In genomic region chr7:95433952-95434351, GRCh38 we compare ENCODE assay signal across 8 cellular contexts. TPM values are rescaled to one million over a fixed set of nuclear protein-coding genes. Genes with fewer than 3 reads are reported as not detected.
DNase-seq lines count a peak whose midpoint lies in the region; ATAC-seq, FAIRE-seq and TF ChIP-seq lines count a peak whose summit lies in the region.

No MANE protein-coding gene starts in this region.

- H3K9me3 ChIP-seq in iPS-18c (ENCODE audit: control insufficient read depth, insufficient read depth, low read length) (no peaks in the 10 kb centered on the region), spleen (peaks cover 0 to 3% (median 0%) of the 10 kb centered on the region in 8 donors)

- TF ChIP-seq POLR2A in spleen (IDR thresholded peaks at IDR 0.05), result no peak

- H3K4me3 Mint-ChIP-seq in activated naive CD8-positive, alpha-beta T cell treated with anti-CD3 and anti-CD28 coated beads, Interleukin-2, amount 10 ng/mL, durations not matched to agents 7 days and 5 days, result peak overlapping the region; percentile 68

- H3K4me1 Mint-ChIP-seq in activated naive CD8-positive, alpha-beta T cell treated with anti-CD3 and anti-CD28 coated beads, Interleukin-2, amount 10 ng/mL, durations not matched to agents 7 days and 5 days, result peaks cover 5% of the 10 kb centered on the region

- H3K9me3 Mint-ChIP-seq in activated naive CD8-positive, alpha-beta T cell treated with anti-CD3 and anti-CD28 coated beads, Interleukin-2, amount 10 ng/mL, durations not matched to agents 7 days and 5 days, result no peaks in the 10 kb centered on the region

- no peak for FAIRE-seq in RCC 7860 (lab: Jason Lieb, UNC)

- intact Hi-C loops in spleen (cut with DNase I; ENCODE audit: low total_unique reads), result no loop called here

- H3K27ac Mint-ChIP-seq in activated naive CD8-positive, alpha-beta T cell treated with anti-CD3 and anti-CD28 coated beads, Interleukin-2, amount 10 ng/mL, durations not matched to agents 7 days and 5 days, result peak overlapping the region; percentile 1

- WGBS in spleen, 5 donors, result 67 to 79% (median 75%) methylated on average over 5 of the region's 5 CpGs

- no peaks in the 10 kb centered on the region for H3K27me3 ChIP-seq in spleen (replicated peaks in 1 of 7)

- H3K27ac ChIP-seq in spleen, result peak overlapping the region in 6 of 8 donors; percentile 85 to 92 (median 88)

- peak overlapping the region; percentile 57 for H3K4me3 ChIP-seq in HFF-Myc (replicated peaks; ENCODE audit: low read depth, low read length)
- peak overlapping the region; percentile 64; the same call in 1 of the 2 replicates for H3K4me3 ChIP-seq in iPS-18c (ENCODE audit: insufficient read depth, low read depth, low read length)
- peak overlapping the region; percentile 50 to 81 (median 64) for H3K4me3 ChIP-seq in spleen

- H3K36me3 ChIP-seq in spleen, result no peaks in the 10 kb centered on the region

- H3K27me3 Mint-ChIP-seq in activated naive CD8-positive, alpha-beta T cell treated with anti-CD3 and anti-CD28 coated beads, Interleukin-2, amount 10 ng/mL, durations not matched to agents 7 days and 5 days, result peaks cover 4% of the 10 kb centered on the region

- no peak for ATAC-seq in activated naive CD8-positive, alpha-beta T cell treated with anti-CD3 and anti-CD28 coated beads, Interleukin-2, amount 10 ng/mL, durations not matched to agents 7 days and 5 days (ENCODE audit: low read depth)
- ATAC-seq in HG03565 (IDR thresholded peaks at IDR 0.05; ENCODE audit: unreplicated experiment) (no peak), HG03378 (IDR thresholded peaks at IDR 0.05; ENCODE audit: unreplicated experiment) (no peak)

- no peak for DNase-seq in HFF-Myc (ENCODE audit: extremely low read depth, low read depth)
- no peak for DNase-seq in activated naive CD8-positive, alpha-beta T cell treated with anti-CD3 and anti-CD28 coated beads, Interleukin-2, amount 10 ng/mL, durations not matched to agents 7 days and 5 days
- no peak for DNase-seq in spleen
- DNase-seq in MV-4-11 (lab: John Stamatoyannopoulos, UW), result no peak
- DNase-seq in RCC 7860 (ENCODE audit: low spot score), result no peak

- H3K36me3 Mint-ChIP-seq in activated naive CD8-positive, alpha-beta T cell treated with anti-CD3 and anti-CD28 coated beads, Interleukin-2, amount 10 ng/mL, durations not matched to agents 7 days and 5 days, result no peaks in the 10 kb centered on the region

- no peak for TF ChIP-seq CTCF in HFF-Myc (IDR thresholded peaks at IDR 0.05; ENCODE audit: low read depth, low read length, missing control alignments)
- TF ChIP-seq CTCF in spleen (IDR thresholded peaks at IDR 0.05 in 8 of 11, conservative IDR thresholded peaks at IDR 0.05 in 3 of 11), result no peak

- H3K4me1 ChIP-seq in spleen, result peaks cover 0 to 29% (median 18%) of the 10 kb centered on the region in 6 donors

- POLR2A ChIA-PET in activated naive CD8-positive, alpha-beta T cell treated with anti-CD3 and anti-CD28 coated beads, Interleukin-2, amount 10 ng/mL, durations not matched to agents 7 days and 5 days (lab: Charles Lee), result no interaction called here

RNA-seq across cellular contexts. Expression of gene PON2, which starts 0.9 kb away (rescaled TPM):
- 1 to 10 TPM; 6.5 to 8.6 TPM for total RNA-seq in activated naive CD8-positive, alpha-beta T cell treated with anti-CD3 and anti-CD28 coated beads, Interleukin-2, amount 10 ng/mL, durations not matched to agents 7 days and 5 days
- total RNA-seq in spleen, result 10 to 100 TPM; 16.0 to 56.8 (median 33.5) TPM
- polyA plus RNA-seq in spleen, result 10 to 100 TPM in 2 of 3 donors, 1 to 10 TPM in 1; 7.6 to 17.6 (median 14.2) TPM

RNA-seq across cellular contexts. Expression of gene PON3, which starts 37.8 kb away (rescaled TPM):
- not detected for total RNA-seq in activated naive CD8-positive, alpha-beta T cell treated with anti-CD3 and anti-CD28 coated beads, Interleukin-2, amount 10 ng/mL, durations not matched to agents 7 days and 5 days
- 1 to 10 TPM in 3 of 7 donors, under 1 TPM in 2, not detected in 2; 0.60 to 2.1 (median 1.5) TPM for total RNA-seq in spleen
- under 1 TPM; 0.20 to 0.61 (median 0.42) TPM for polyA plus RNA-seq in spleen

RNA-seq across cellular contexts. Expression of gene ASB4, which starts 51.8 kb away (rescaled TPM):
- total RNA-seq in activated naive CD8-positive, alpha-beta T cell treated with anti-CD3 and anti-CD28 coated beads, Interleukin-2, amount 10 ng/mL, durations not matched to agents 7 days and 5 days, result not detected
- not detected for total RNA-seq in spleen
- under 1 TPM in 1 of 3 donors, not detected in 2; 0.03 TPM for polyA plus RNA-seq in spleen
